9 cellular contexts compared by ENCODE assay signal in the genomic region with DNA sequence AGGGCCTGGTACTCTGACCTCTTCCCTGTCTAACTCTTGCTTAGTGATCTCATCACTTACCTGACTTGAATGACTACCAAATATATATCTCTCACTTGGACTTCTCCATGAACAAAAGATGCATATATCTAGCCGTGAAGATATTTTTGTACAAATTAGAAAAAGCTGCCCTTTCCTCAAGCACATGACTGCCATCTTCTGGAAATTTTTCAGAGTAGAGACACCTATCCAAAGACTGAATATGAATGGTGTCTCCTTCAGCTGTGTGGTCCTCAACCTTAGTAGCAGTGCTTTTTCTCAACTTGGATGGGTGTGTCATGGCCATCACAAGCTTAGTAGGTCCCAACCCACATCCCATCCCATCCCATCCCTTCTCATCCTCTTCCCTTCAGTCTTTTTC.
DNase-seq lines count a peak whose midpoint lies in the region; ATAC-seq and TF ChIP-seq lines count a peak whose summit lies in the region.
"Had no signal": no experiment of that assay in that cellular context is flagged by ENCODE, and none has a peak within 500 bp of the region (broad histone marks: within the 10 kb centered on the region; RNA-seq: fewer than 3 reads in every experiment).

No MANE protein-coding gene starts in this region.

- DNase-seq in EL (peak; percentile 23), choroid plexus epithelial cell (ENCODE audit: low read depth) (peak; percentile 65), osteocyte (ENCODE audit: extremely low spot score, unreplicated experiment) (no peak), CD1c-positive myeloid dendritic cell (ENCODE audit: extremely low spot score) (no peak)
- DNase-seq: NCI-H524 treated with DMSO at 0.1 percent for 48 hours had no signal

- no peaks in the 10 kb centered on the region for H3K9me2 ChIP-seq in Loucy (replicated peaks; ENCODE audit: low read depth, low read length)

- no peak overlapping the region for H3K4me3 ChIP-seq in Loucy (ENCODE audit: low read length, poor library complexity, severe bottlenecking)
- H3K4me3 ChIP-seq in choroid plexus epithelial cell (ENCODE audit: low read depth, low read length): no peak overlapping the region

- H3K36me3 Mint-ChIP-seq in osteocyte (ENCODE audit: unreplicated experiment): no peaks in the 10 kb centered on the region
- H3K36me3 Mint-ChIP-seq: activated naive CD4-positive, alpha-beta T cell treated with anti-CD3 and anti-CD28 coated beads, Interleukin-2, amount 50 U/mL, for 24 hours had no signal

- H4K20me1 ChIP-seq in Loucy (ENCODE audit: insufficient read depth, low read length, poor library complexity, severe bottlenecking): no peaks in the 10 kb centered on the region

- no peak overlapping the region for H3K4me3 Mint-ChIP-seq in osteocyte (ENCODE audit: unreplicated experiment)
- H3K4me3 Mint-ChIP-seq: activated naive CD4-positive, alpha-beta T cell treated with anti-CD3 and anti-CD28 coated beads, Interleukin-2, amount 50 U/mL, for 24 hours had no signal

- peak; percentile 56 for TF ChIP-seq CTCF in Loucy (conservative IDR thresholded peaks at IDR 0.05; ENCODE audit: low read length)
- TF ChIP-seq CTCF in choroid plexus epithelial cell (conservative IDR thresholded peaks at IDR 0.05; ENCODE audit: low read depth, low read length): peak; percentile 54
- peak; percentile 54 for TF ChIP-seq CTCF in osteocyte (IDR thresholded peaks at IDR 0.05)

- no peak for ATAC-seq in HG03571 (IDR thresholded peaks at IDR 0.05; ENCODE audit: unreplicated experiment)
- no peak for ATAC-seq in HG02798 (IDR thresholded peaks at IDR 0.05; ENCODE audit: poor library complexity, unreplicated experiment)

- H3K4me2 ChIP-seq in Loucy (ENCODE audit: low read depth, low read length, poor library complexity, severe bottlenecking): no peak overlapping the region

- H3K27me3 ChIP-seq in Loucy (ENCODE audit: insufficient read depth, low read length, poor library complexity, severe bottlenecking): no peaks in the 10 kb centered on the region

- no peak overlapping the region for H3K27ac Mint-ChIP-seq in osteocyte (ENCODE audit: unreplicated experiment)
- H3K27ac Mint-ChIP-seq: activated naive CD4-positive, alpha-beta T cell treated with anti-CD3 and anti-CD28 coated beads, Interleukin-2, amount 50 U/mL, for 24 hours had no signal

- peaks cover 18% of the 10 kb centered on the region for H3K27me3 Mint-ChIP-seq in osteocyte (ENCODE audit: unreplicated experiment)
- H3K27me3 Mint-ChIP-seq: activated naive CD4-positive, alpha-beta T cell treated with anti-CD3 and anti-CD28 coated beads, Interleukin-2, amount 50 U/mL, for 24 hours had no signal

- no peaks in the 10 kb centered on the region for H3K4me1 ChIP-seq in Loucy (ENCODE audit: insufficient read depth, low read length, poor library complexity, severe bottlenecking)

- H3K79me2 ChIP-seq in Loucy (ENCODE audit: insufficient read depth, low read length): no peaks in the 10 kb centered on the region

- H3K4me1 Mint-ChIP-seq in osteocyte (ENCODE audit: unreplicated experiment): no peaks in the 10 kb centered on the region
- H3K4me1 Mint-ChIP-seq: activated naive CD4-positive, alpha-beta T cell treated with anti-CD3 and anti-CD28 coated beads, Interleukin-2, amount 50 U/mL, for 24 hours had no signal

- H3K36me3 ChIP-seq in Loucy (ENCODE audit: insufficient read depth, low read length): no peaks in the 10 kb centered on the region

- no peaks in the 10 kb centered on the region for H3K9me3 Mint-ChIP-seq in osteocyte (ENCODE audit: unreplicated experiment)
- H3K9me3 Mint-ChIP-seq: activated naive CD4-positive, alpha-beta T cell treated with anti-CD3 and anti-CD28 coated beads, Interleukin-2, amount 50 U/mL, for 24 hours had no signal

- H3F3A ChIP-seq in Loucy (ENCODE audit: low read depth): no peaks in the 10 kb centered on the region

- no peak overlapping the region for H2AFZ ChIP-seq in Loucy (ENCODE audit: low read length)

- H3K9me3 ChIP-seq in Loucy (ENCODE audit: insufficient read depth, low read depth, low read length): no peaks in the 10 kb centered on the region

- H3K9ac ChIP-seq in Loucy (ENCODE audit: low read depth, low read length, poor library complexity, severe bottlenecking): no peak overlapping the region

Comparison
In these comparisons a context has a peak if more than half of its experiments do, and no peak if none do; other contexts are left out.
1. DNase-seq: peak in EL (single experiment) and choroid plexus epithelial cell (single experiment); none in osteocyte (single experiment) and CD1c-positive myeloid dendritic cell (single experiment).
2. Peak in every context shown above with its lines, with median percentiles within 50 percentile points of each other: CTCF ChIP-seq.